27 cellular contexts compared by ENCODE assay signal in genomic region chr4:126513596-126513995, GRCh38.
DNase-seq lines count a peak whose midpoint lies in the region; ATAC-seq, FAIRE-seq and TF ChIP-seq lines count a peak whose summit lies in the region.
"Had no signal": no experiment of that assay in that cellular context is flagged by ENCODE, and none has a peak within 500 bp of the region (broad histone marks: within the 10 kb centered on the region; RNA-seq: fewer than 3 reads in every experiment).

No MANE protein-coding gene starts in this region.

- CTCF ChIA-PET in A673 (lab: Charles Lee) = no interaction called here
- CTCF ChIA-PET in H1 (lab: Charles Lee; ENCODE audit: partially characterized antibody) = interaction anchor here (0.5 to 1.3 kb wide), 2 partner anchors 13 to 89 kb away, joined by 3 read pairs; no protein-coding TSS in a partner anchor
- CTCF ChIA-PET in activated CD8-positive, alpha-beta T cell treated with anti-CD3 and anti-CD28 coated beads for 36 hours (lab: Charles Lee) = no interaction called here

- H3K4me1 ChIP-seq in A673 (ENCODE audit: insufficient read depth, low read length, poor library complexity, severe bottlenecking) = peaks cover 17% of the 10 kb centered on the region
- H3K4me1 ChIP-seq in H1 (replicated peaks in 1 of 4; ENCODE audit: control insufficient read depth in 3 of 4, insufficient read depth in 4 of 4, low read length in 3 of 4) = no peaks in the 10 kb centered on the region
- no peaks in the 10 kb centered on the region for H3K4me1 ChIP-seq in mesendoderm (ENCODE audit: control insufficient read depth, low read depth, low read length)
- H3K4me1 ChIP-seq: SJSA1 had no signal

- no peak overlapping the region for H3K4me3 Mint-ChIP-seq in activated CD8-positive, alpha-beta T cell treated with anti-CD3 and anti-CD28 coated beads for 36 hours
- H3K4me3 Mint-ChIP-seq in naive thymus-derived CD8-positive, alpha-beta T cell = no peak overlapping the region
- H3K4me3 Mint-ChIP-seq: H9 had no signal

- H4K8ac ChIP-seq in H1 (ENCODE audit: extremely low read depth, insufficient read depth, low read length) = no peak overlapping the region
- no peak overlapping the region for H4K8ac ChIP-seq in mesendoderm (ENCODE audit: low read depth, low read length)

- H3K4me1 Mint-ChIP-seq in activated CD8-positive, alpha-beta T cell treated with anti-CD3 and anti-CD28 coated beads for 36 hours (ENCODE audit: low read depth) = no peaks in the 10 kb centered on the region
- no peaks in the 10 kb centered on the region for H3K4me1 Mint-ChIP-seq in naive thymus-derived CD8-positive, alpha-beta T cell
- H3K4me1 Mint-ChIP-seq: H9 had no signal

- no peak overlapping the region for H2BK5ac ChIP-seq in H1 (ENCODE audit: low read depth, low read length)
- H2BK5ac ChIP-seq in mesendoderm (ENCODE audit: low read length) = no peak overlapping the region

- H3K56ac ChIP-seq in H1 (replicated peaks; ENCODE audit: insufficient read length, low read depth, low read length) (no peak overlapping the region), mesendoderm (ENCODE audit: low read length) (no peak overlapping the region)

- H3K4ac ChIP-seq in H1 (replicated peaks; ENCODE audit: insufficient read length, low read depth, low read length) (no peak overlapping the region), mesendoderm (ENCODE audit: low read depth, low read length) (no peak overlapping the region)

- H3K18ac ChIP-seq in H1 (ENCODE audit: extremely low read depth, low read length) (no peak overlapping the region), mesendoderm (ENCODE audit: low read length) (no peak overlapping the region)

- no peak overlapping the region for H3K27ac Mint-ChIP-seq in activated CD8-positive, alpha-beta T cell treated with anti-CD3 and anti-CD28 coated beads for 36 hours
- H3K27ac Mint-ChIP-seq in naive thymus-derived CD8-positive, alpha-beta T cell = no peak overlapping the region

- no peak for TF ChIP-seq EP300 in H1 (IDR thresholded peaks at IDR 0.05; ENCODE audit: borderline replicate concordance in 1 of 2, low read depth in 2 of 2, low read length in 2 of 2)

- H3K27ac ChIP-seq in A673 (ENCODE audit: low read depth, low read length, poor library complexity, severe bottlenecking) (peak overlapping the region; percentile 53), H1 (ENCODE audit: low read depth, low read length) (no peak overlapping the region), mesendoderm (ENCODE audit: low read depth, low read length) (no peak overlapping the region)
- H3K27ac ChIP-seq: PC-9, SJSA1 had no signal

- no peak for TF ChIP-seq POLR2A in H1 (IDR thresholded peaks at IDR 0.05; ENCODE audit: control extremely low read depth in 1 of 2, low read depth in 2 of 2, low read length in 2 of 2)

- no peak overlapping the region for H3K14ac ChIP-seq in H1 (ENCODE audit: insufficient read length)

- H3K4me2 ChIP-seq in H1 (ENCODE audit: insufficient read depth in 1 of 2, low read depth in 2 of 2, low read length in 2 of 2) (no peak overlapping the region), mesendoderm (ENCODE audit: low read length) (no peak overlapping the region)
- H3K4me2 ChIP-seq: PC-9 had no signal

- FAIRE-seq in H1 (lab: Jason Lieb, UNC) = no peak
- FAIRE-seq: GM12892, K562 had no signal

- H3K36me3 ChIP-seq in A673 (ENCODE audit: insufficient read depth, low read length, poor library complexity, severe bottlenecking) = no peaks in the 10 kb centered on the region
- no peaks in the 10 kb centered on the region for H3K36me3 ChIP-seq in H1 (ENCODE audit: control insufficient read depth in 2 of 4, insufficient read depth in 4 of 4, low read length in 3 of 4)
- no peaks in the 10 kb centered on the region for H3K36me3 ChIP-seq in mesendoderm (ENCODE audit: control insufficient read depth, insufficient read depth, low read length)
- H3K36me3 ChIP-seq: MG63, SJSA1 had no signal

- H2AK5ac ChIP-seq in H1 (ENCODE audit: low read depth, low read length) (no peak overlapping the region), mesendoderm (ENCODE audit: low read length) (no peak overlapping the region)

- H3K4me3 ChIP-seq in A673 (ENCODE audit: low read depth, low read length, poor library complexity, severe bottlenecking) (no peak overlapping the region), H1 (ENCODE audit: extremely low read depth in 1 of 4, insufficient read depth in 2 of 4, low read depth in 3 of 4, low read length in 4 of 4) (no peak overlapping the region), mesendoderm (ENCODE audit: low read length) (no peak overlapping the region)
- H3K4me3 ChIP-seq: K562, MG63, PC-9, SJSA1 had no signal

- H3K27me3 ChIP-seq in A673 (replicated peaks; ENCODE audit: insufficient read depth, low read depth, low read length, poor library complexity) (no peaks in the 10 kb centered on the region), H1 (replicated peaks in 1 of 4; ENCODE audit: control insufficient read depth in 3 of 4, extremely low read depth in 1 of 4, insufficient read depth in 3 of 4, low read length in 3 of 4) (no peaks in the 10 kb centered on the region), mesendoderm (ENCODE audit: insufficient read depth, low read length, poor library complexity) (no peaks in the 10 kb centered on the region)
- H3K27me3 ChIP-seq: MG63, SJSA1 had no signal

- H3K79me1 ChIP-seq in H1 (ENCODE audit: low read depth, low read length) (no peaks in the 10 kb centered on the region), mesendoderm (ENCODE audit: low read length) (no peaks in the 10 kb centered on the region)

- H3K9ac ChIP-seq in H1 (replicated peaks in 1 of 4; ENCODE audit: extremely low read depth in 1 of 4, low read depth in 3 of 4, low read length in 3 of 4) = no peak overlapping the region
- no peak overlapping the region for H3K9ac ChIP-seq in mesendoderm (ENCODE audit: low read length)

- no peaks in the 10 kb centered on the region for H3K27me3 Mint-ChIP-seq in activated CD8-positive, alpha-beta T cell treated with anti-CD3 and anti-CD28 coated beads for 36 hours
- no peaks in the 10 kb centered on the region for H3K27me3 Mint-ChIP-seq in naive thymus-derived CD8-positive, alpha-beta T cell

- H3K23me2 ChIP-seq in H1 (ENCODE audit: low read depth, low read length) = no peaks in the 10 kb centered on the region

- ATAC-seq in left lobe of liver (no peak), GM18868 (IDR thresholded peaks at IDR 0.05; ENCODE audit: unreplicated experiment) (no peak)
- ATAC-seq in activated CD8-positive, alpha-beta T cell treated with anti-CD3 and anti-CD28 coated beads for 36 hours = no peak
- ATAC-seq in naive thymus-derived CD8-positive, alpha-beta T cell = no peak

- no peak overlapping the region for H2BK12ac ChIP-seq in H1 (ENCODE audit: low read depth, low read length)

- H3K36me3 Mint-ChIP-seq in activated CD8-positive, alpha-beta T cell treated with anti-CD3 and anti-CD28 coated beads for 36 hours (ENCODE audit: low read depth) = no peaks in the 10 kb centered on the region
- no peaks in the 10 kb centered on the region for H3K36me3 Mint-ChIP-seq in naive thymus-derived CD8-positive, alpha-beta T cell

- no TSS peak for BruUV-seq in A673 (replicated peaks; lab: Mats Ljungman, UMichigan)

- H3K79me2 ChIP-seq in H1 (ENCODE audit: control insufficient read depth in 1 of 2, insufficient read depth in 2 of 2, low read length in 2 of 2) = no peaks in the 10 kb centered on the region
- H3K79me2 ChIP-seq in mesendoderm (ENCODE audit: control insufficient read depth, insufficient read depth, low read length) = no peaks in the 10 kb centered on the region

- POLR2A ChIA-PET in A673 (lab: Charles Lee; ENCODE audit: low non-redundant PET) = no interaction called here
- POLR2A ChIA-PET in H1 (lab: Charles Lee; ENCODE audit: partially characterized antibody) = no interaction called here
- POLR2A ChIA-PET in activated CD8-positive, alpha-beta T cell treated with anti-CD3 and anti-CD28 coated beads for 36 hours (lab: Charles Lee) = no interaction called here
- POLR2A ChIA-PET in naive thymus-derived CD8-positive, alpha-beta T cell (lab: Charles Lee) = no interaction called here

- 0 out of 2 replicates have a peak overlapping the region, but pooled peaks have one; percentile 8 for H2AFZ ChIP-seq in H1 (ENCODE audit: low read length)
- H2AFZ ChIP-seq: PC-9 had no signal

- H4K91ac ChIP-seq in H1 (replicated peaks; ENCODE audit: insufficient read length, low read length) = no peak overlapping the region

- DNase-seq in A673 (ENCODE audit: low spot score) (peak; percentile 39), OCI-M1 (lab: John Stamatoyannopoulos, UW) (peak; percentile 42), H1 (ENCODE audit: low read depth in 1 of 2, low spot score in 2 of 2) (no peak), mesendoderm (peak; percentile 23), left lobe of liver (ENCODE audit: low spot score) (no peak)
- no peak for DNase-seq in activated CD8-positive, alpha-beta T cell treated with anti-CD3 and anti-CD28 coated beads for 36 hours
- DNase-seq in naive thymus-derived CD8-positive, alpha-beta T cell = no peak
- DNase-seq: 8988T; Calu3; DMS153; DND-41; H9; MG63; NCI-H1105 treated with DMSO at 0.1 percent for 48 hours; NCI-H146; NCI-H1930; NCI-H2107; NCI-H446; NCI-H524 treated with DMSO at 0.1 percent for 48 hours; NCI-H82; NK-92 treated with Interleukin-12 subunit alpha and Interleukin-12 subunit beta, amount 100 ng/mL, for 24 hours; PC-9; Right ventricle myocardium superior had no signal

- no peaks in the 10 kb centered on the region for H4K20me1 ChIP-seq in H1 (replicated peaks in 1 of 2; ENCODE audit: control insufficient read depth in 1 of 2, insufficient read depth in 2 of 2, low read length in 2 of 2)

- H2BK15ac ChIP-seq in H1 (ENCODE audit: low read length) (no peak overlapping the region), mesendoderm (replicated peaks; ENCODE audit: low read depth) (no peak overlapping the region)

- no peak overlapping the region for H2BK120ac ChIP-seq in H1 (replicated peaks; ENCODE audit: low read depth, low read length)
- H2BK120ac ChIP-seq in mesendoderm (ENCODE audit: low read depth, low read length) = no peak overlapping the region

- H3K23ac ChIP-seq in H1 (ENCODE audit: insufficient read length) = no peak overlapping the region
- H3K23ac ChIP-seq in mesendoderm (ENCODE audit: low read length) = no peak overlapping the region

- no peak for TF ChIP-seq RAD21 in H1 (IDR thresholded peaks at IDR 0.05 in 1 of 2, conservative IDR thresholded peaks at IDR 0.05 in 1 of 2; ENCODE audit: low read depth in 2 of 2, low read length in 2 of 2)

- no peaks in the 10 kb centered on the region for H3K9me3 Mint-ChIP-seq in activated CD8-positive, alpha-beta T cell treated with anti-CD3 and anti-CD28 coated beads for 36 hours
- peaks cover 0 to 10% (median 0%) of the 10 kb centered on the region in 9 donors for H3K9me3 Mint-ChIP-seq in naive thymus-derived CD8-positive, alpha-beta T cell
- H3K9me3 Mint-ChIP-seq: H9 had no signal

- H4K5ac ChIP-seq in H1 (ENCODE audit: insufficient read length, low read depth, low read length) (no peak overlapping the region), mesendoderm (ENCODE audit: low read length) (no peak overlapping the region)

- no peak overlapping the region for H2BK20ac ChIP-seq in H1 (ENCODE audit: low read length)

- H3K9me3 ChIP-seq in A673 (ENCODE audit: low read depth, low read length, poor library complexity, severe bottlenecking) (no peaks in the 10 kb centered on the region), H1 (ENCODE audit: insufficient read depth in 2 of 2, low read depth in 1 of 2, low read length in 1 of 2) (no peaks in the 10 kb centered on the region)
- H3K9me3 ChIP-seq: MG63, SJSA1 had no signal

- TF ChIP-seq CTCF in A673 (conservative IDR thresholded peaks at IDR 0.05; ENCODE audit: low read depth, low read length) = no peak
- TF ChIP-seq CTCF in H1 (IDR thresholded peaks at IDR 0.05; ENCODE audit: control extremely low read depth in 1 of 3, insufficient read depth in 1 of 3, low read depth in 1 of 3, low read length in 3 of 3) = no peak
- no peak for TF ChIP-seq CTCF in activated CD8-positive, alpha-beta T cell treated with anti-CD3 and anti-CD28 coated beads for 36 hours (IDR thresholded peaks at IDR 0.05)

- intact Hi-C loops in A673 (cut with micrococcal nuclease; ENCODE audit: unreplicated experiment) = no loop called here
- intact Hi-C loops in activated CD8-positive, alpha-beta T cell treated with anti-CD3 and anti-CD28 coated beads for 36 hours (cut with micrococcal nuclease) = no loop called here

Comparison
In these comparisons a context has a peak if more than half of its experiments do, and no peak if none do; other contexts are left out.
1. DNase-seq: peak in A673 (single experiment), OCI-M1 (single experiment) and mesendoderm (single experiment); none in H1 (0 of 2), left lobe of liver (single experiment), activated CD8-positive, alpha-beta T cell treated with anti-CD3 and anti-CD28 coated beads for 36 hours (single experiment) and naive thymus-derived CD8-positive, alpha-beta T cell (0 of 10).